8 cellular contexts compared by ENCODE assay signal in genomic region chr12:54279632-54280400, GRCh38. TPM values are rescaled to one million over a fixed set of nuclear protein-coding genes. Genes with fewer than 3 reads are reported as not detected.
DNase-seq lines count a peak whose midpoint lies in the region; TF ChIP-seq lines count a peak whose summit lies in the region.

Gene CBX5, minus strand, starts transcription at chr12:54280122. Its CDS starts 22,472 bp downstream, at chr12:54257650.

- H3K27me3 Mint-ChIP-seq in HFFc6 (ENCODE audit: insufficient read depth): peaks cover 3% of the 10 kb centered on the region
- no peaks in the 10 kb centered on the region for H3K27me3 Mint-ChIP-seq in activated naive CD4-positive, alpha-beta T cell treated with anti-CD3 and anti-CD28 coated beads for 36 hours (ENCODE audit: low read depth)

- peak; percentile 20 to 63 for TF ChIP-seq POLR2A in suprapubic skin (IDR thresholded peaks at IDR 0.05)

- peak within 1 kb of the TSS; percentile 97 for H3K27ac ChIP-seq in suprapubic skin

- TF ChIP-seq EP300 in suprapubic skin (IDR thresholded peaks at IDR 0.05): no peak

- H3K27me3 ChIP-seq in suprapubic skin: no peaks in the 10 kb centered on the region

- CTCF ChIA-PET in activated naive CD4-positive, alpha-beta T cell treated with anti-CD3 and anti-CD28 coated beads for 36 hours (lab: Charles Lee): interaction anchor here (0.9 to 1.5 kb wide), 4 partner anchors 15 to 80 kb away, joined by 3 to 5 read pairs (median 3); no protein-coding TSS in a partner anchor

- WGBS in suprapubic skin: under 1% methylated on average over 46 of the region's 46 CpGs

- peaks cover 49% of the 10 kb centered on the region for H3K4me1 Mint-ChIP-seq in HFFc6 (ENCODE audit: low read depth)
- peaks cover 54% of the 10 kb centered on the region for H3K4me1 Mint-ChIP-seq in activated naive CD4-positive, alpha-beta T cell treated with anti-CD3 and anti-CD28 coated beads for 36 hours (ENCODE audit: low read depth)

- H3K27ac Mint-ChIP-seq in HFFc6: no peak within 1 kb of the TSS
- no peak within 1 kb of the TSS for H3K27ac Mint-ChIP-seq in activated naive CD4-positive, alpha-beta T cell treated with anti-CD3 and anti-CD28 coated beads for 36 hours

- in situ Hi-C loops in SK-MEL-5 (cut with HindIII; ENCODE audit: low pct_unique_long_range_greater_than_20kb, low sequenced_read_pairs): no loop called here

- H3K4me3 Mint-ChIP-seq in HFFc6: no peak within 1 kb of the TSS
- no peak within 1 kb of the TSS for H3K4me3 Mint-ChIP-seq in activated naive CD4-positive, alpha-beta T cell treated with anti-CD3 and anti-CD28 coated beads for 36 hours

- TF ChIP-seq CTCF in HFFc6 (IDR thresholded peaks at IDR 0.05) (no peak), suprapubic skin (IDR thresholded peaks at IDR 0.05) (no peak)

- intact Hi-C loops in activated naive CD4-positive, alpha-beta T cell treated with anti-CD3 and anti-CD28 coated beads for 36 hours (cut with micrococcal nuclease): loop anchor here (1.0 to 5.0 kb wide), 15 partner anchors 10 to 1073 kb away; partner anchors contain the start of genes COPZ1, GPR84, HOXC10 and ITGB7

- DNase-seq in GM04504 (ENCODE audit: low read depth) (peak; percentile 100), HFFc6 (peak; percentile 100), NAMALWA (ENCODE audit: low spot score) (peak; percentile 99), SK-MEL-5 (ENCODE audit: low read depth, low spot score) (peak; percentile 100), globus pallidus (ENCODE audit: low spot score) (peak; percentile 99), nucleus accumbens (lab: John Stamatoyannopoulos, UW) (peak; percentile 92 to 100 (median 98)), suprapubic skin (ENCODE audit: low spot score in 2 of 2) (peak; percentile 100)
- peak; percentile 100 for DNase-seq in activated naive CD4-positive, alpha-beta T cell treated with anti-CD3 and anti-CD28 coated beads for 36 hours

- H3K4me3 ChIP-seq in suprapubic skin: peak within 1 kb of the TSS; percentile 79

- H3K36me3 Mint-ChIP-seq in HFFc6 (ENCODE audit: low read depth): no peaks in the 10 kb centered on the region; the same call in none of the 2 replicates
- H3K36me3 Mint-ChIP-seq in activated naive CD4-positive, alpha-beta T cell treated with anti-CD3 and anti-CD28 coated beads for 36 hours (ENCODE audit: low read depth): peaks cover 10% of the 10 kb centered on the region

- peaks cover 49% of the 10 kb centered on the region for H3K4me1 ChIP-seq in suprapubic skin

- H3K9me3 ChIP-seq in suprapubic skin: no peaks in the 10 kb centered on the region

- no peaks in the 10 kb centered on the region for H3K9me3 Mint-ChIP-seq in HFFc6
- no peaks in the 10 kb centered on the region for H3K9me3 Mint-ChIP-seq in activated naive CD4-positive, alpha-beta T cell treated with anti-CD3 and anti-CD28 coated beads for 36 hours

- H3K36me3 ChIP-seq in suprapubic skin: peaks cover 27% of the 10 kb centered on the region

RNA-seq across cellular contexts. Expression of gene CBX5, which starts in this region (rescaled TPM):
- total RNA-seq in HFFc6 (2021; fragmentation: NEBNext Ultra II Directional; extraction: Animal tissue kit (Norgen Biotek cat#: 25700)): 100 to 1,000 TPM in 4 of 6 experiments, 10 to 100 TPM in 2; 76.8 to 128 (median 117) TPM
- 47.2 and 49.1 TPM in 2 replicates for total RNA-seq in SK-MEL-5 (2014; rRNA removed; shearing (Covaris generic))
- polyA plus RNA-seq in SK-MEL-5 (2015; cell fraction: cytosol; rRNA removed): 24.3 and 26.5 TPM in 2 replicates
- 15.9 and 21.6 TPM in 2 replicates for polyA plus RNA-seq in SK-MEL-5 (2015; cell fraction: nucleus; rRNA removed)
- total RNA-seq in activated naive CD4-positive, alpha-beta T cell treated with anti-CD3 and anti-CD28 coated beads for 36 hours: 100 to 1,000 TPM; 169 to 173 TPM
- total RNA-seq in suprapubic skin: 10 to 100 TPM; 23.7 to 45.7 (median 33.6) TPM

Comparison
In these comparisons a context has a peak if more than half of its experiments do, and no peak if none do; other contexts are left out.
1. Peak in every context shown above with its lines: DNase-seq, H3K4me3 ChIP-seq and H3K27ac ChIP-seq.